In genomic region chr12:103423061-103423473, GRCh38 we compare ENCODE assay signal across 13 cellular contexts.
DNase-seq lines count a peak whose midpoint lies in the region; ATAC-seq and TF ChIP-seq lines count a peak whose summit lies in the region.
"Had no signal": no experiment of that assay in that cellular context is flagged by ENCODE, and none has a peak within 500 bp of the region (broad histone marks: within the 10 kb centered on the region; RNA-seq: fewer than 3 reads in every experiment).

No MANE protein-coding gene starts in this region.

- no peak overlapping the region for H2BK15ac ChIP-seq in neuronal stem cell (ENCODE audit: low read length)

- TF ChIP-seq CTCF in GM23338 (conservative IDR thresholded peaks at IDR 0.05; ENCODE audit: low read depth in 2 of 2) (no peak), OCI-LY7 (conservative IDR thresholded peaks at IDR 0.05; ENCODE audit: low read length) (no peak)

- no peaks in the 10 kb centered on the region for H4K20me1 ChIP-seq in GM23338 (replicated peaks; ENCODE audit: insufficient read depth)
- H4K20me1 ChIP-seq in OCI-LY7 (ENCODE audit: insufficient read depth, low read length), result no peaks in the 10 kb centered on the region

- H3K18ac ChIP-seq in neuronal stem cell (ENCODE audit: low read length), result no peak overlapping the region

- H3K4me1 Mint-ChIP-seq in GM23338, result peaks cover 16% of the 10 kb centered on the region

- H3K27ac ChIP-seq in GM23338 (ENCODE audit: low read depth), result no peak overlapping the region
- no peak overlapping the region for H3K27ac ChIP-seq in neuronal stem cell (replicated peaks; ENCODE audit: low read length)
- H3K27ac ChIP-seq in OCI-LY7 (ENCODE audit: low read depth, low read length, poor library complexity, severe bottlenecking), result no peak overlapping the region
- H3K27ac ChIP-seq: HL-60, VCaP had no signal

- peaks cover 5% of the 10 kb centered on the region; the same call in 1 of the 3 replicates for H3K36me3 Mint-ChIP-seq in GM23338 (ENCODE audit: low read depth)

- H3K23ac ChIP-seq in neuronal stem cell (ENCODE audit: low read depth, low read length, poor library complexity), result no peak overlapping the region

- DNase-seq in GM23338 (ENCODE audit: low spot score) (no peak), NCI-H2081 treated with DMSO at 0.1 percent for 48 hours (lab: John Stamatoyannopoulos, UW) (peak; percentile 85), NCI-H774 (lab: John Stamatoyannopoulos, UW) (peak; percentile 85), neuronal stem cell (ENCODE audit: low spot score) (peak; percentile 58), OCI-LY7 (ENCODE audit: low spot score) (no peak), SIG-M5 treated with dmso at 0.1 percent for 504 hours (lab: John Stamatoyannopoulos, UW; ENCODE audit: unreplicated experiment) (no peak)
- DNase-seq: KG1; stimulated activated CD4-positive, alpha-beta T cell treated with anti-CD3 and anti-CD28 coated beads, Interleukin-15, amount 100 ng/mL, for 24 hours; T-cell had no signal

- POLR2A ChIA-PET in OCI-LY7 (lab: Charles Lee), result no interaction called here

- H4K8ac ChIP-seq in neuronal stem cell (ENCODE audit: low read depth, low read length), result no peak overlapping the region

- H3K9ac ChIP-seq in neuronal stem cell (ENCODE audit: low read depth, low read length, poor library complexity), result no peak overlapping the region

- H3K36me3 ChIP-seq in GM23338 (ENCODE audit: insufficient read depth) (no peaks in the 10 kb centered on the region), neuronal stem cell (replicated peaks in 1 of 2; ENCODE audit: control insufficient read depth in 2 of 2, insufficient read depth in 2 of 2, low read length in 2 of 2) (no peaks in the 10 kb centered on the region), OCI-LY7 (ENCODE audit: insufficient read depth, low read length) (no peaks in the 10 kb centered on the region)

- H2AK5ac ChIP-seq in neuronal stem cell (ENCODE audit: low read depth, low read length), result no peak overlapping the region

- peak; percentile 51; the same call in 2 of the 3 replicates for ATAC-seq in GM23338
- no peak for ATAC-seq in HG03342 (IDR thresholded peaks at IDR 0.05; ENCODE audit: unreplicated experiment)
- no peak for ATAC-seq in GM19397 (IDR thresholded peaks at IDR 0.05; ENCODE audit: unreplicated experiment)
- ATAC-seq: T-cell had no signal

- H3K79me2 ChIP-seq in GM23338 (replicated peaks; ENCODE audit: insufficient read depth) (no peaks in the 10 kb centered on the region), OCI-LY7 (ENCODE audit: insufficient read depth, low read depth, low read length) (no peaks in the 10 kb centered on the region)

- H3K27me3 ChIP-seq in GM23338 (ENCODE audit: insufficient read depth), result no peaks in the 10 kb centered on the region
- peaks cover 0 to 51% (median 0%) of the 10 kb centered on the region in 3 experiments for H3K27me3 ChIP-seq in neuronal stem cell (ENCODE audit: control insufficient read depth in 3 of 3, insufficient read depth in 3 of 3, low read depth in 1 of 3, low read length in 3 of 3)

- no CpG with 5 or more reads among the region's 2 CpGs for WGBS in neuronal stem cell (ENCODE audit: extremely low coverage in 2 of 2, insufficient read length in 2 of 2, insufficient replicate concordance in 1 of 2), 2 donors

- H3K14ac ChIP-seq in neuronal stem cell (ENCODE audit: low read length), result no peak overlapping the region

- H3K9me3 Mint-ChIP-seq in GM23338, result 0 out of 3 replicates have a peak, but pooled peaks cover 7% of the 10 kb centered on the region

- H2BK12ac ChIP-seq in neuronal stem cell (ENCODE audit: low read length), result no peak overlapping the region

- CTCF ChIA-PET in OCI-LY7 (lab: Charles Lee; ENCODE audit: unreplicated experiment), result no interaction called here

- H2AFZ ChIP-seq in GM23338, result no peak overlapping the region
- no peak overlapping the region for H2AFZ ChIP-seq in neuronal stem cell (ENCODE audit: low read length)
- H2AFZ ChIP-seq in OCI-LY7 (ENCODE audit: low read length), result no peak overlapping the region

- no peak overlapping the region for H3K4me3 ChIP-seq in GM23338
- no peak overlapping the region for H3K4me3 ChIP-seq in neuronal stem cell (ENCODE audit: low read length in 2 of 2)
- H3K4me3 ChIP-seq in OCI-LY7 (ENCODE audit: low read depth, low read length, poor library complexity, severe bottlenecking), result no peak overlapping the region

- H3K4me3 Mint-ChIP-seq in GM23338, result no peak overlapping the region
- H3K4me3 Mint-ChIP-seq: T-cell had no signal

- BruUV-seq in OCI-LY7 (replicated peaks; lab: Mats Ljungman, UMichigan), result no TSS peak

- H3K27me3 Mint-ChIP-seq in GM23338 (ENCODE audit: insufficient read depth, low read depth, poor library complexity), result peaks cover 7% of the 10 kb centered on the region
- H3K27me3 Mint-ChIP-seq: T-cell had no signal

- H3F3A ChIP-seq in GM23338 (replicated peaks; ENCODE audit: low read depth), result no peaks in the 10 kb centered on the region

- H3K79me1 ChIP-seq in neuronal stem cell (ENCODE audit: low read depth, low read length), result no peaks in the 10 kb centered on the region

- no peak overlapping the region for H4K91ac ChIP-seq in neuronal stem cell (ENCODE audit: low read depth, low read length, poor library complexity)

- intact Hi-C loops in OCI-LY7 (cut with micrococcal nuclease; ENCODE audit: unreplicated experiment), result no loop called here

- H3K9me3 ChIP-seq in neuronal stem cell (replicated peaks in 1 of 2; ENCODE audit: control insufficient read depth in 2 of 2, insufficient read depth in 1 of 2, low read depth in 1 of 2, low read length in 2 of 2) (no peaks in the 10 kb centered on the region), OCI-LY7 (ENCODE audit: low read length) (no peaks in the 10 kb centered on the region)

- H3K4me1 ChIP-seq in GM23338 (ENCODE audit: insufficient read depth) (peaks cover 18% of the 10 kb centered on the region), neuronal stem cell (ENCODE audit: control insufficient read depth in 2 of 2, insufficient read depth in 1 of 2, low read depth in 1 of 2, low read length in 2 of 2) (peaks cover 3 to 8% of the 10 kb centered on the region in 2 donors), OCI-LY7 (ENCODE audit: insufficient read depth, low read length, poor library complexity, severe bottlenecking) (no peaks in the 10 kb centered on the region)

- no peak overlapping the region for H3K4ac ChIP-seq in neuronal stem cell (ENCODE audit: low read length)

- no peak overlapping the region for H2BK120ac ChIP-seq in neuronal stem cell (ENCODE audit: low read depth, low read length)

- H3K9me2 ChIP-seq in GM23338 (ENCODE audit: insufficient read depth) (0 out of 2 replicates have a peak, but pooled peaks cover 4% of the 10 kb centered on the region), OCI-LY7 (ENCODE audit: insufficient read depth, low read length) (no peaks in the 10 kb centered on the region)

- H2BK5ac ChIP-seq in neuronal stem cell (ENCODE audit: low read length), result no peak overlapping the region

- no peak overlapping the region for H3K27ac Mint-ChIP-seq in GM23338
- H3K27ac Mint-ChIP-seq: T-cell had no signal

- H3K4me2 ChIP-seq in GM23338 (peak overlapping the region; percentile 46), neuronal stem cell (ENCODE audit: insufficient read depth, low read length, poor library complexity, severe bottlenecking) (no peak overlapping the region), OCI-LY7 (ENCODE audit: low read length) (no peak overlapping the region)

TF ChIP-seq in GM23338, 12 proteins besides CTCF, POLR2A, EP300 and RAD21 (continues in another document):
- TF ChIP-seq ZNF331 (CRISPR knock-in tag; IDR thresholded peaks at IDR 0.05; ENCODE audit: low read depth) (no peak), CREB1 (CRISPR knock-in tag; IDR thresholded peaks at IDR 0.05; ENCODE audit: low read depth) (no peak)
- TF ChIP-seq, protein P1, sequence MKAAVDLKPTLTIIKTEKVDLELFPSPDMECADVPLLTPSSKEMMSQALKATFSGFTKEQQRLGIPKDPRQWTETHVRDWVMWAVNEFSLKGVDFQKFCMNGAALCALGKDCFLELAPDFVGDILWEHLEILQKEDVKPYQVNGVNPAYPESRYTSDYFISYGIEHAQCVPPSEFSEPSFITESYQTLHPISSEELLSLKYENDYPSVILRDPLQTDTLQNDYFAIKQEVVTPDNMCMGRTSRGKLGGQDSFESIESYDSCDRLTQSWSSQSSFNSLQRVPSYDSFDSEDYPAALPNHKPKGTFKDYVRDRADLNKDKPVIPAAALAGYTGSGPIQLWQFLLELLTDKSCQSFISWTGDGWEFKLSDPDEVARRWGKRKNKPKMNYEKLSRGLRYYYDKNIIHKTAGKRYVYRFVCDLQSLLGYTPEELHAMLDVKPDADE (IDR thresholded peaks at IDR 0.05), result no peak

Comparison
In these comparisons a context has a peak if more than half of its experiments do, and no peak if none do; other contexts are left out.
1. DNase-seq: peak in NCI-H2081 treated with DMSO at 0.1 percent for 48 hours (single experiment), NCI-H774 (single experiment) and neuronal stem cell (single experiment); none in GM23338 (single experiment), OCI-LY7 (single experiment) and SIG-M5 treated with dmso at 0.1 percent for 504 hours (single experiment).